29 cellular contexts compared by ENCODE assay signal in genomic region chr1:99869723-99870122, GRCh38.
"Had no signal": no experiment of that assay in that cellular context is flagged by ENCODE, and none has a peak within 500 bp of the region (broad histone marks: within the 10 kb centered on the region; RNA-seq: fewer than 3 reads in every experiment).

No MANE protein-coding gene starts in this region.

- H3K27ac ChIP-seq: adrenal gland, body of pancreas, esophagus squamous epithelium, heart right ventricle, hepatocyte had no signal

- H3K9me3 ChIP-seq: adrenal gland, body of pancreas, esophagus squamous epithelium, heart right ventricle had no signal

- H3K27me3 ChIP-seq: adrenal gland, body of pancreas, esophagus squamous epithelium, heart right ventricle, hepatocyte had no signal

- H2AFZ ChIP-seq: hepatocyte had no signal

- FAIRE-seq: colon, frontal cortex had no signal

- DNase-seq: activated CD4-positive, alpha-beta memory T cell treated with anti-CD3 and anti-CD28 coated beads, Interleukin-2, amount 10 ng/mL, durations not matched to agents 7 days and 5 days; activated CD4-positive, alpha-beta T cell treated with anti-CD3 and anti-CD28 coated beads for 4 hours; activated CD4-positive, alpha-beta T cell treated with anti-CD3 and anti-CD28 coated beads, Interleukin-2, amount 10 ng/mL, durations not matched to agents 7 days and 5 days; activated CD4-positive, alpha-beta T cell treated with anti-CD3 and anti-CD28 coated beads, Interleukin-2, amount 50 U/mL, for 4 hours; activated CD4-positive, CD25-positive, alpha-beta regulatory T cell; activated CD4-positive, CD25-positive, alpha-beta regulatory T cell treated with anti-CD3 and anti-CD28 coated beads, Interleukin-2, amount 50 U/mL, for 72 hours; activated CD8-positive, alpha-beta memory T cell treated with anti-CD3 and anti-CD28 coated beads, Interleukin-2, amount 50 U/mL, for 48 hours; activated gamma-delta T cell treated with Interleukin-2 at 50 U/mL for 16 hours; activated naive CD4-positive, alpha-beta T cell treated with anti-CD3 and anti-CD28 coated beads, Interleukin-2, amount 50 U/mL, for 16 hours; activated naive CD4-positive, alpha-beta T cell treated with Interleukin-2 at 50 U/mL for 16 hours; activated T-cell treated with anti-CD3 and anti-CD28 coated beads for 4 hours; activated T-cell treated with anti-CD3 and anti-CD28 coated beads, Interleukin-2, amount 50 U/mL, for 24 hours; activated T-cell treated with anti-CD3 and anti-CD28 coated beads, Interleukin-2, amount 50 U/mL, for 72 hours; adrenal gland; amygdala; aorta; body of pancreas; caudate nucleus; cortex of kidney; dermis blood vessel endothelial cell; effector CD4-positive, alpha-beta T cell; effector memory CD8-positive, alpha-beta T cell; erythroblast; esophagus squamous epithelium; heart right ventricle; T-helper 2 cell had no signal

- H3K4me1 ChIP-seq: adrenal gland, esophagus squamous epithelium had no signal

- ATAC-seq: activated T-cell treated with anti-CD3 and anti-CD28 coated beads, Interleukin-2, amount 50 U/mL, for 72 hours; body of pancreas; effector memory CD8-positive, alpha-beta T cell; heart right ventricle had no signal

- H3K4me2 ChIP-seq: hepatocyte had no signal

- H3K4me3 ChIP-seq: adrenal gland, body of pancreas, esophagus squamous epithelium, heart right ventricle, hepatocyte had no signal

- H3K36me3 ChIP-seq: adrenal gland had no signal
